ENCODE assay signal across 9 cellular contexts in genomic region chr1:228162286-228163003, GRCh38. TPM values are rescaled to one million over a fixed set of nuclear protein-coding genes. Genes with fewer than 3 reads are reported as not detected.
DNase-seq lines count a peak whose midpoint lies in the region; ATAC-seq and TF ChIP-seq lines count a peak whose summit lies in the region.
"Had no signal": no experiment of that assay in that cellular context is flagged by ENCODE, and none has a peak within 500 bp of the region (broad histone marks: within the 10 kb centered on the region; RNA-seq: fewer than 3 reads in every experiment).

No MANE protein-coding gene starts in this region.

- H3K9me3 ChIP-seq in lower lobe of right lung (no peaks in the 10 kb centered on the region), upper lobe of left lung (peaks cover 0 to 4% (median 0%) of the 10 kb centered on the region in 4 donors)

- H3K4me1 ChIP-seq in lower lobe of right lung, result peaks cover 53% of the 10 kb centered on the region
- peaks cover 35 to 66% (median 49%) of the 10 kb centered on the region in 4 donors for H3K4me1 ChIP-seq in upper lobe of left lung

- H3K27me3 Mint-ChIP-seq in activated naive CD4-positive, alpha-beta T cell treated with anti-CD3 and anti-CD28 coated beads for 36 hours (ENCODE audit: low read depth), result no peaks in the 10 kb centered on the region
- H3K27me3 Mint-ChIP-seq in activated T-cell treated with anti-CD3 and anti-CD28 coated beads, Interleukin-2, amount 50 U/mL, for 72 hours (ENCODE audit: low read depth), result no peaks in the 10 kb centered on the region

- H3K27ac Mint-ChIP-seq in activated naive CD4-positive, alpha-beta T cell treated with anti-CD3 and anti-CD28 coated beads for 36 hours, result peak overlapping the region; percentile 13
- H3K27ac Mint-ChIP-seq in activated T-cell treated with anti-CD3 and anti-CD28 coated beads, Interleukin-2, amount 50 U/mL, for 72 hours, result no peak overlapping the region

- H3K36me3 Mint-ChIP-seq in activated naive CD4-positive, alpha-beta T cell treated with anti-CD3 and anti-CD28 coated beads for 36 hours (ENCODE audit: low read depth), result no peaks in the 10 kb centered on the region
- no peaks in the 10 kb centered on the region for H3K36me3 Mint-ChIP-seq in activated T-cell treated with anti-CD3 and anti-CD28 coated beads, Interleukin-2, amount 50 U/mL, for 72 hours (ENCODE audit: insufficient read depth in 2 of 2)

- no peak for DNase-seq in activated naive CD4-positive, alpha-beta T cell treated with anti-CD3 and anti-CD28 coated beads for 36 hours
- DNase-seq in activated naive CD4-positive, alpha-beta T cell (lab: John Stamatoyannopoulos, UW), result no peak
- DNase-seq in cardiac fibroblast (ENCODE audit: low read depth in 2 of 2), result peak; percentile 44 to 57
- peak; percentile 57 for DNase-seq in lower lobe of right lung
- peak; percentile 46 to 68 for DNase-seq in upper lobe of left lung
- no peak for DNase-seq in activated T-cell treated with anti-CD3 and anti-CD28 coated beads, Interleukin-2, amount 50 U/mL, for 72 hours
- no peak for DNase-seq in GOT3 (lab: John Stamatoyannopoulos, UW)
- no peak for DNase-seq in mucosa of gallbladder (ENCODE audit: low spot score)
- DNase-seq: NCI-H748 treated with DMSO at 0.1 percent for 48 hours had no signal

- no peaks in the 10 kb centered on the region for H3K9me3 Mint-ChIP-seq in activated naive CD4-positive, alpha-beta T cell treated with anti-CD3 and anti-CD28 coated beads for 36 hours
- H3K9me3 Mint-ChIP-seq in activated T-cell treated with anti-CD3 and anti-CD28 coated beads, Interleukin-2, amount 50 U/mL, for 72 hours, result no peaks in the 10 kb centered on the region

- CTCF ChIA-PET in activated naive CD4-positive, alpha-beta T cell treated with anti-CD3 and anti-CD28 coated beads for 36 hours (lab: Charles Lee), result no interaction called here

- H3K4me1 Mint-ChIP-seq in activated naive CD4-positive, alpha-beta T cell treated with anti-CD3 and anti-CD28 coated beads for 36 hours (ENCODE audit: low read depth), result peaks cover 31% of the 10 kb centered on the region
- peaks cover 30% of the 10 kb centered on the region for H3K4me1 Mint-ChIP-seq in activated T-cell treated with anti-CD3 and anti-CD28 coated beads, Interleukin-2, amount 50 U/mL, for 72 hours (ENCODE audit: low read depth)

- H3K36me3 ChIP-seq in lower lobe of right lung (no peaks in the 10 kb centered on the region), upper lobe of left lung (no peaks in the 10 kb centered on the region)

- TF ChIP-seq EP300 in upper lobe of left lung (IDR thresholded peaks at IDR 0.05), result no peak

- H3K4me3 Mint-ChIP-seq in activated naive CD4-positive, alpha-beta T cell treated with anti-CD3 and anti-CD28 coated beads for 36 hours, result no peak overlapping the region
- H3K4me3 Mint-ChIP-seq in activated T-cell treated with anti-CD3 and anti-CD28 coated beads, Interleukin-2, amount 50 U/mL, for 72 hours, result no peak overlapping the region

- ATAC-seq in lower lobe of right lung, result no peak
- ATAC-seq in upper lobe of left lung (ENCODE audit: low FRiP score in 2 of 2), result no peak
- no peak for ATAC-seq in activated T-cell treated with anti-CD3 and anti-CD28 coated beads, Interleukin-2, amount 50 U/mL, for 72 hours (replicated peaks in 1 of 2)

- no peak for TF ChIP-seq CTCF in cardiac fibroblast (IDR thresholded peaks at IDR 0.05; ENCODE audit: low read depth, low read length)
- TF ChIP-seq CTCF in lower lobe of right lung (IDR thresholded peaks at IDR 0.05), result no peak
- TF ChIP-seq CTCF in upper lobe of left lung (IDR thresholded peaks at IDR 0.05), result peak in 2 of 6 experiments; percentile 16 to 36

- H3K4me3 ChIP-seq in cardiac fibroblast (replicated peaks in 1 of 2; ENCODE audit: low read depth in 2 of 2, low read length in 2 of 2) (no peak overlapping the region), lower lobe of right lung (no peak overlapping the region), upper lobe of left lung (peak overlapping the region in 1 of 4 donors; percentile 19)

- H3K27ac ChIP-seq in lower lobe of right lung, result peak overlapping the region; percentile 100
- peak overlapping the region; percentile 99 to 100 (median 99) for H3K27ac ChIP-seq in upper lobe of left lung

- H3K27me3 ChIP-seq in lower lobe of right lung (ENCODE audit: low read depth) (peaks cover 10% of the 10 kb centered on the region), upper lobe of left lung (peaks cover 0 to 7% (median 0%) of the 10 kb centered on the region in 4 donors)

- WGBS in upper lobe of left lung, 2 donors, result 25 to 27% methylated on average over 11 to 12 of the region's 14 CpGs

- TF ChIP-seq POLR2A in upper lobe of left lung (IDR thresholded peaks at IDR 0.05), result no peak

- intact Hi-C loops in activated naive CD4-positive, alpha-beta T cell treated with anti-CD3 and anti-CD28 coated beads for 36 hours (cut with micrococcal nuclease), result loop anchor here (10.0 kb wide), 1 partner anchor 398 kb away; no protein-coding TSS in a partner anchor
- intact Hi-C loops in lower lobe of right lung (cut with DNase I), result no loop called here

RNA-seq across cellular contexts. Expression of gene IBA57, which starts 3.2 kb away (rescaled TPM):
- total RNA-seq in activated naive CD4-positive, alpha-beta T cell treated with anti-CD3 and anti-CD28 coated beads for 36 hours, result 1 to 10 TPM; 4.9 to 5.5 TPM
- total RNA-seq in lower lobe of right lung (10.7 TPM), upper lobe of left lung (10 to 100 TPM in 4 of 6 donors, 1 to 10 TPM in 2; 6.1 to 19.3 (median 13.9) TPM), mucosa of gallbladder (12.8 TPM)
- 1 to 10 TPM; 9.1 TPM for total RNA-seq in activated T-cell treated with anti-CD3 and anti-CD28 coated beads, Interleukin-2, amount 50 U/mL, for 72 hours

RNA-seq across cellular contexts. Expression of gene GJC2, which starts 12.7 kb away (rescaled TPM):
- total RNA-seq in activated naive CD4-positive, alpha-beta T cell treated with anti-CD3 and anti-CD28 coated beads for 36 hours, result under 1 TPM; 0.17 to 0.25 TPM
- 6.0 TPM for total RNA-seq in lower lobe of right lung
- 1 to 10 TPM; 1.4 to 8.7 (median 2.0) TPM for total RNA-seq in upper lobe of left lung
- under 1 TPM; 0.77 to 0.93 TPM for total RNA-seq in activated T-cell treated with anti-CD3 and anti-CD28 coated beads, Interleukin-2, amount 50 U/mL, for 72 hours
- 2.8 TPM for total RNA-seq in mucosa of gallbladder

RNA-seq across cellular contexts. Expression of gene GUK1, which starts 22.4 kb away (rescaled TPM):
- total RNA-seq in activated naive CD4-positive, alpha-beta T cell treated with anti-CD3 and anti-CD28 coated beads for 36 hours, result 100 to 1,000 TPM; 206 TPM
- 192 TPM for total RNA-seq in lower lobe of right lung
- total RNA-seq in upper lobe of left lung, result 100 to 1,000 TPM; 198 to 385 (median 269) TPM
- 100 to 1,000 TPM; 130 to 148 TPM for total RNA-seq in activated T-cell treated with anti-CD3 and anti-CD28 coated beads, Interleukin-2, amount 50 U/mL, for 72 hours
- total RNA-seq in mucosa of gallbladder, result 235 TPM

RNA-seq across cellular contexts. Expression of gene OBSCN, which starts 45.4 kb away (rescaled TPM):
- total RNA-seq in activated naive CD4-positive, alpha-beta T cell treated with anti-CD3 and anti-CD28 coated beads for 36 hours, result 10 to 100 TPM; 11.5 to 13.5 TPM
- 35.6 TPM for total RNA-seq in lower lobe of right lung
- total RNA-seq in upper lobe of left lung, result 100 to 1,000 TPM in 1 of 6 donors, 10 to 100 TPM in 5; 15.7 to 160 (median 47.0) TPM
- total RNA-seq in activated T-cell treated with anti-CD3 and anti-CD28 coated beads, Interleukin-2, amount 50 U/mL, for 72 hours, result 10 to 100 TPM; 25.0 to 27.7 TPM
- 25.8 TPM for total RNA-seq in mucosa of gallbladder

RNA-seq across cellular contexts. Expression of gene MRPL55, which starts 53.3 kb away (rescaled TPM):
- 10 to 100 TPM; 45.5 TPM for total RNA-seq in activated naive CD4-positive, alpha-beta T cell treated with anti-CD3 and anti-CD28 coated beads for 36 hours
- 43.6 TPM for total RNA-seq in lower lobe of right lung
- total RNA-seq in upper lobe of left lung, result 100 to 1,000 TPM in 1 of 6 donors, 10 to 100 TPM in 5; 42.4 to 161 (median 60.1) TPM
- 10 to 100 TPM; 36.1 to 36.7 TPM for total RNA-seq in activated T-cell treated with anti-CD3 and anti-CD28 coated beads, Interleukin-2, amount 50 U/mL, for 72 hours
- 56.1 TPM for total RNA-seq in mucosa of gallbladder

Comparison
In these comparisons a context has a peak if more than half of its experiments do, and no peak if none do; other contexts are left out.
1. DNase-seq: peak in cardiac fibroblast (2 of 2), lower lobe of right lung (single experiment) and upper lobe of left lung (2 of 2); none in activated naive CD4-positive, alpha-beta T cell treated with anti-CD3 and anti-CD28 coated beads for 36 hours (single experiment), activated naive CD4-positive, alpha-beta T cell (0 of 4), activated T-cell treated with anti-CD3 and anti-CD28 coated beads, Interleukin-2, amount 50 U/mL, for 72 hours (0 of 2), GOT3 (single experiment) and mucosa of gallbladder (single experiment).